ENCODE assay signal across 2 cellular contexts in the genomic region with DNA sequence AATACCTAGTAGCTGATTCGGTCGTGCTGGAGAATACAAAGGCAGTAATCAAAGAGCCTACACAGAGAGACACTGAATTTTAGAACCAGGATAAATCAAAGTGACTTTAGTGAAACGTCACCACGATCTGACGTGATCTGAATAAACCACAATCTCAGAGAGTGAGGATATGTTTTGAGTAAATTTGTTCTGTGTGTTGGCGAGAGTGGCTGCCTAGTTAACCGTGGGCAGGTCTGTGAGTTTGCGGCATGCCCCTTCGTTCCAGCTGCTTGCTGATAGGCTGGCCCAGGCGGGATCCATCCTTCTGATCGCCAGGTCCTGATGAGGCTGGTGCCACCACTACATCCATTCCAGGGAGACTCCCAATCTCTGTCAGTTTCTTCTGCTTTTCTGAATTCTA.
TF ChIP-seq lines count a peak whose summit lies in the region.

No MANE protein-coding gene starts in this region.

TF ChIP-seq in GM23338, 12 proteins besides CTCF, POLR2A, EP300 and RAD21 (continued from another document):
- TF ChIP-seq, protein P1, sequence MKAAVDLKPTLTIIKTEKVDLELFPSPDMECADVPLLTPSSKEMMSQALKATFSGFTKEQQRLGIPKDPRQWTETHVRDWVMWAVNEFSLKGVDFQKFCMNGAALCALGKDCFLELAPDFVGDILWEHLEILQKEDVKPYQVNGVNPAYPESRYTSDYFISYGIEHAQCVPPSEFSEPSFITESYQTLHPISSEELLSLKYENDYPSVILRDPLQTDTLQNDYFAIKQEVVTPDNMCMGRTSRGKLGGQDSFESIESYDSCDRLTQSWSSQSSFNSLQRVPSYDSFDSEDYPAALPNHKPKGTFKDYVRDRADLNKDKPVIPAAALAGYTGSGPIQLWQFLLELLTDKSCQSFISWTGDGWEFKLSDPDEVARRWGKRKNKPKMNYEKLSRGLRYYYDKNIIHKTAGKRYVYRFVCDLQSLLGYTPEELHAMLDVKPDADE (IDR thresholded peaks at IDR 0.05) = no peak
- no peak for TF ChIP-seq POLR2AphosphoS5 (IDR thresholded peaks at IDR 0.05; ENCODE audit: low read depth)

TF ChIP-seq in GM12878, 131 proteins besides CTCF, POLR2A, EP300 and RAD21 (continued from another document and continues in another):
- TF ChIP-seq, protein P2, sequence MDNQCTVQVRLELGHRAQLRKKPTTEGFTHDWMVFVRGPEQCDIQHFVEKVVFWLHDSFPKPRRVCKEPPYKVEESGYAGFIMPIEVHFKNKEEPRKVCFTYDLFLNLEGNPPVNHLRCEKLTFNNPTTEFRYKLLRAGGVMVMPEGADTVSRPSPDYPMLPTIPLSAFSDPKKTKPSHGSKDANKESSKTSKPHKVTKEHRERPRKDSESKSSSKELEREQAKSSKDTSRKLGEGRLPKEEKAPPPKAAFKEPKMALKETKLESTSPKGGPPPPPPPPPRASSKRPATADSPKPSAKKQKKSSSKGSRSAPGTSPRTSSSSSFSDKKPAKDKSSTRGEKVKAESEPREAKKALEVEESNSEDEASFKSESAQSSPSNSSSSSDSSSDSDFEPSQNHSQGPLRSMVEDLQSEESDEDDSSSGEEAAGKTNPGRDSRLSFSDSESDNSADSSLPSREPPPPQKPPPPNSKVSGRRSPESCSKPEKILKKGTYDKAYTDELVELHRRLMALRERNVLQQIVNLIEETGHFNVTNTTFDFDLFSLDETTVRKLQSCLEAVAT (IDR thresholded peaks at IDR 0.05) = peak; percentile 71; the same call in 1 of the 2 replicates
- TF ChIP-seq STAT3 (IDR thresholded peaks at IDR 0.05; ENCODE audit: low read depth, low read length) = no peak
- no peak for TF ChIP-seq NR2C1 (IDR thresholded peaks at IDR 0.05)
- TF ChIP-seq TARDBP (IDR thresholded peaks at IDR 0.05; ENCODE audit: borderline replicate concordance) = no peak
- TF ChIP-seq HDAC6 (IDR thresholded peaks at IDR 0.05; ENCODE audit: unreplicated experiment) = no peak
- TF ChIP-seq KDM1A (IDR thresholded peaks at IDR 0.05; ENCODE audit: borderline replicate concordance) = no peak
- no peak for TF ChIP-seq RAD51 (IDR thresholded peaks at IDR 0.05)
- no peak for TF ChIP-seq ZNF24 (IDR thresholded peaks at IDR 0.05)
- TF ChIP-seq, protein P3, sequence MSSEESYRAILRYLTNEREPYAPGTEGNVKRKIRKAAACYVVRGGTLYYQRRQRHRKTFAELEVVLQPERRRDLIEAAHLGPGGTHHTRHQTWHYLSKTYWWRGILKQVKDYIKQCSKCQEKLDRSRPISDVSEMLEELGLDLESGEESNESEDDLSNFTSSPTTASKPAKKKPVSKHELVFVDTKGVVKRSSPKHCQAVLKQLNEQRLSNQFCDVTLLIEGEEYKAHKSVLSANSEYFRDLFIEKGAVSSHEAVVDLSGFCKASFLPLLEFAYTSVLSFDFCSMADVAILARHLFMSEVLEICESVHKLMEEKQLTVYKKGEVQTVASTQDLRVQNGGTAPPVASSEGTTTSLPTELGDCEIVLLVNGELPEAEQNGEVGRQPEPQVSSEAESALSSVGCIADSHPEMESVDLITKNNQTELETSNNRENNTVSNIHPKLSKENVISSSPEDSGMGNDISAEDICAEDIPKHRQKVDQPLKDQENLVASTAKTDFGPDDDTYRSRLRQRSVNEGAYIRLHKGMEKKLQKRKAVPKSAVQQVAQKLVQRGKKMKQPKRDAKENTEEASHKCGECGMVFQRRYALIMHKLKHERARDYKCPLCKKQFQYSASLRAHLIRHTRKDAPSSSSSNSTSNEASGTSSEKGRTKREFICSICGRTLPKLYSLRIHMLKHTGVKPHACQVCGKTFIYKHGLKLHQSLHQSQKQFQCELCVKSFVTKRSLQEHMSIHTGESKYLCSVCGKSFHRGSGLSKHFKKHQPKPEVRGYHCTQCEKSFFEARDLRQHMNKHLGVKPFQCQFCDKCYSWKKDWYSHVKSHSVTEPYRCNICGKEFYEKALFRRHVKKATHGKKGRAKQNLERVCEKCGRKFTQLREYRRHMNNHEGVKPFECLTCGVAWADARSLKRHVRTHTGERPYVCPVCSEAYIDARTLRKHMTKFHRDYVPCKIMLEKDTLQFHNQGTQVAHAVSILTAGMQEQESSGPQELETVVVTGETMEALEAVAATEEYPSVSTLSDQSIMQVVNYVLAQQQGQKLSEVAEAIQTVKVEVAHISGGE (CRISPR knock-in tag; IDR thresholded peaks at IDR 0.05) = no peak
- TF ChIP-seq SMARCA5 (IDR thresholded peaks at IDR 0.05) = no peak
- TF ChIP-seq, protein P4, sequence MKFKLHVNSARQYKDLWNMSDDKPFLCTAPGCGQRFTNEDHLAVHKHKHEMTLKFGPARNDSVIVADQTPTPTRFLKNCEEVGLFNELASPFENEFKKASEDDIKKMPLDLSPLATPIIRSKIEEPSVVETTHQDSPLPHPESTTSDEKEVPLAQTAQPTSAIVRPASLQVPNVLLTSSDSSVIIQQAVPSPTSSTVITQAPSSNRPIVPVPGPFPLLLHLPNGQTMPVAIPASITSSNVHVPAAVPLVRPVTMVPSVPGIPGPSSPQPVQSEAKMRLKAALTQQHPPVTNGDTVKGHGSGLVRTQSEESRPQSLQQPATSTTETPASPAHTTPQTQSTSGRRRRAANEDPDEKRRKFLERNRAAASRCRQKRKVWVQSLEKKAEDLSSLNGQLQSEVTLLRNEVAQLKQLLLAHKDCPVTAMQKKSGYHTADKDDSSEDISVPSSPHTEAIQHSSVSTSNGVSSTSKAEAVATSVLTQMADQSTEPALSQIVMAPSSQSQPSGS (IDR thresholded peaks at IDR 0.05; ENCODE audit: low read length) = peak; percentile 72
- TF ChIP-seq, protein P5, sequence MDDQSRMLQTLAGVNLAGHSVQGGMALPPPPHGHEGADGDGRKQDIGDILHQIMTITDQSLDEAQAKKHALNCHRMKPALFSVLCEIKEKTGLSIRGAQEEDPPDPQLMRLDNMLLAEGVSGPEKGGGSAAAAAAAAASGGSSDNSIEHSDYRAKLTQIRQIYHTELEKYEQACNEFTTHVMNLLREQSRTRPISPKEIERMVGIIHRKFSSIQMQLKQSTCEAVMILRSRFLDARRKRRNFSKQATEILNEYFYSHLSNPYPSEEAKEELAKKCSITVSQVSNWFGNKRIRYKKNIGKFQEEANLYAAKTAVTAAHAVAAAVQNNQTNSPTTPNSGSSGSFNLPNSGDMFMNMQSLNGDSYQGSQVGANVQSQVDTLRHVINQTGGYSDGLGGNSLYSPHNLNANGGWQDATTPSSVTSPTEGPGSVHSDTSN (IDR thresholded peaks at IDR 0.05; ENCODE audit: insufficient replicate concordance, low read depth, low read length) = no peak
- TF ChIP-seq ATF7 (IDR thresholded peaks at IDR 0.05; ENCODE audit: low read depth) = peak; percentile 79
- TF ChIP-seq CREB1 (IDR thresholded peaks at IDR 0.05; ENCODE audit: low read depth) = peak; percentile 84
- TF ChIP-seq EGR1 (IDR thresholded peaks at IDR 0.05; ENCODE audit: borderline replicate concordance in 1 of 2, low read depth in 2 of 2, low read length in 2 of 2) = no peak
- TF ChIP-seq IKZF2 (IDR thresholded peaks at IDR 0.05) = peak; percentile 43 to 53; a peak in 1 of 4 replicates
- TF ChIP-seq ZNF274 (IDR thresholded peaks at IDR 0.05; ENCODE audit: insufficient read depth, insufficient read length) = no peak
- 0 out of 2 replicates have a peak, but pooled peaks have one; percentile 13 for TF ChIP-seq PAX5 (IDR thresholded peaks at IDR 0.05; ENCODE audit: borderline replicate concordance, low read depth, low read length)
- TF ChIP-seq, protein P6, sequence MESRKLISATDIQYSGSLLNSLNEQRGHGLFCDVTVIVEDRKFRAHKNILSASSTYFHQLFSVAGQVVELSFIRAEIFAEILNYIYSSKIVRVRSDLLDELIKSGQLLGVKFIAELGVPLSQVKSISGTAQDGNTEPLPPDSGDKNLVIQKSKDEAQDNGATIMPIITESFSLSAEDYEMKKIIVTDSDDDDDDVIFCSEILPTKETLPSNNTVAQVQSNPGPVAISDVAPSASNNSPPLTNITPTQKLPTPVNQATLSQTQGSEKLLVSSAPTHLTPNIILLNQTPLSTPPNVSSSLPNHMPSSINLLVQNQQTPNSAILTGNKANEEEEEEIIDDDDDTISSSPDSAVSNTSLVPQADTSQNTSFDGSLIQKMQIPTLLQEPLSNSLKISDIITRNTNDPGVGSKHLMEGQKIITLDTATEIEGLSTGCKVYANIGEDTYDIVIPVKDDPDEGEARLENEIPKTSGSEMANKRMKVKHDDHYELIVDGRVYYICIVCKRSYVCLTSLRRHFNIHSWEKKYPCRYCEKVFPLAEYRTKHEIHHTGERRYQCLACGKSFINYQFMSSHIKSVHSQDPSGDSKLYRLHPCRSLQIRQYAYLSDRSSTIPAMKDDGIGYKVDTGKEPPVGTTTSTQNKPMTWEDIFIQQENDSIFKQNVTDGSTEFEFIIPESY (IDR thresholded peaks at IDR 0.05) = no peak
- TF ChIP-seq, protein P7, sequence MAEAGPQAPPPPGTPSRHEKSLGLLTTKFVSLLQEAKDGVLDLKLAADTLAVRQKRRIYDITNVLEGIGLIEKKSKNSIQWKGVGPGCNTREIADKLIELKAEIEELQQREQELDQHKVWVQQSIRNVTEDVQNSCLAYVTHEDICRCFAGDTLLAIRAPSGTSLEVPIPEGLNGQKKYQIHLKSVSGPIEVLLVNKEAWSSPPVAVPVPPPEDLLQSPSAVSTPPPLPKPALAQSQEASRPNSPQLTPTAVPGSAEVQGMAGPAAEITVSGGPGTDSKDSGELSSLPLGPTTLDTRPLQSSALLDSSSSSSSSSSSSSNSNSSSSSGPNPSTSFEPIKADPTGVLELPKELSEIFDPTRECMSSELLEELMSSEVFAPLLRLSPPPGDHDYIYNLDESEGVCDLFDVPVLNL (IDR thresholded peaks at IDR 0.05; ENCODE audit: low read depth, low read length) = no peak
- no peak for TF ChIP-seq KLF5 (IDR thresholded peaks at IDR 0.05; ENCODE audit: partially characterized antibody)
- no peak for TF ChIP-seq SIN3A (IDR thresholded peaks at IDR 0.05; ENCODE audit: low read depth, low read length)
- TF ChIP-seq CBFB (IDR thresholded peaks at IDR 0.05; ENCODE audit: low read depth) = peak; percentile 78
- TF ChIP-seq JUND (IDR thresholded peaks at IDR 0.05; ENCODE audit: low read depth, low read length) = no peak
- no peak for TF ChIP-seq TCF7 (IDR thresholded peaks at IDR 0.05; ENCODE audit: borderline replicate concordance)
- peak; percentile 85 for TF ChIP-seq DPF2 (IDR thresholded peaks at IDR 0.05)
- no peak for TF ChIP-seq NBN (IDR thresholded peaks at IDR 0.05)
- no peak for TF ChIP-seq SMAD5 (IDR thresholded peaks at IDR 0.05; ENCODE audit: low read depth)
- no peak for TF ChIP-seq ZBED1 (IDR thresholded peaks at IDR 0.05; ENCODE audit: borderline replicate concordance)
- TF ChIP-seq NFXL1 (IDR thresholded peaks at IDR 0.05; ENCODE audit: borderline replicate concordance) = no peak
- TF ChIP-seq, protein P8, sequence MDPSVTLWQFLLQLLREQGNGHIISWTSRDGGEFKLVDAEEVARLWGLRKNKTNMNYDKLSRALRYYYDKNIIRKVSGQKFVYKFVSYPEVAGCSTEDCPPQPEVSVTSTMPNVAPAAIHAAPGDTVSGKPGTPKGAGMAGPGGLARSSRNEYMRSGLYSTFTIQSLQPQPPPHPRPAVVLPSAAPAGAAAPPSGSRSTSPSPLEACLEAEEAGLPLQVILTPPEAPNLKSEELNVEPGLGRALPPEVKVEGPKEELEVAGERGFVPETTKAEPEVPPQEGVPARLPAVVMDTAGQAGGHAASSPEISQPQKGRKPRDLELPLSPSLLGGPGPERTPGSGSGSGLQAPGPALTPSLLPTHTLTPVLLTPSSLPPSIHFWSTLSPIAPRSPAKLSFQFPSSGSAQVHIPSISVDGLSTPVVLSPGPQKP (IDR thresholded peaks at IDR 0.05; ENCODE audit: low read depth, low read length) = no peak
- TF ChIP-seq PML (IDR thresholded peaks at IDR 0.05; ENCODE audit: low read length) = no peak
- no peak for TF ChIP-seq TAF1 (IDR thresholded peaks at IDR 0.05; ENCODE audit: borderline replicate concordance, low read depth, low read length)
- no peak for TF ChIP-seq ESRRA (IDR thresholded peaks at IDR 0.05; ENCODE audit: low read length)
- TF ChIP-seq CBX3 (IDR thresholded peaks at IDR 0.05; ENCODE audit: borderline replicate concordance, low read depth) = no peak
- TF ChIP-seq YBX1 (IDR thresholded peaks at IDR 0.05) = no peak
- TF ChIP-seq SREBF2 (IDR thresholded peaks at IDR 0.05; ENCODE audit: low read length) = no peak
- TF ChIP-seq HDGF (IDR thresholded peaks at IDR 0.05) = 0 out of 2 replicates have a peak, but pooled peaks have one; percentile 23
- TF ChIP-seq IRF4 (IDR thresholded peaks at IDR 0.05; ENCODE audit: low read depth, low read length) = peak; percentile 65; the same call in 1 of the 2 replicates
- TF ChIP-seq ZNF217 (IDR thresholded peaks at IDR 0.05) = no peak
- TF ChIP-seq, protein P9, sequence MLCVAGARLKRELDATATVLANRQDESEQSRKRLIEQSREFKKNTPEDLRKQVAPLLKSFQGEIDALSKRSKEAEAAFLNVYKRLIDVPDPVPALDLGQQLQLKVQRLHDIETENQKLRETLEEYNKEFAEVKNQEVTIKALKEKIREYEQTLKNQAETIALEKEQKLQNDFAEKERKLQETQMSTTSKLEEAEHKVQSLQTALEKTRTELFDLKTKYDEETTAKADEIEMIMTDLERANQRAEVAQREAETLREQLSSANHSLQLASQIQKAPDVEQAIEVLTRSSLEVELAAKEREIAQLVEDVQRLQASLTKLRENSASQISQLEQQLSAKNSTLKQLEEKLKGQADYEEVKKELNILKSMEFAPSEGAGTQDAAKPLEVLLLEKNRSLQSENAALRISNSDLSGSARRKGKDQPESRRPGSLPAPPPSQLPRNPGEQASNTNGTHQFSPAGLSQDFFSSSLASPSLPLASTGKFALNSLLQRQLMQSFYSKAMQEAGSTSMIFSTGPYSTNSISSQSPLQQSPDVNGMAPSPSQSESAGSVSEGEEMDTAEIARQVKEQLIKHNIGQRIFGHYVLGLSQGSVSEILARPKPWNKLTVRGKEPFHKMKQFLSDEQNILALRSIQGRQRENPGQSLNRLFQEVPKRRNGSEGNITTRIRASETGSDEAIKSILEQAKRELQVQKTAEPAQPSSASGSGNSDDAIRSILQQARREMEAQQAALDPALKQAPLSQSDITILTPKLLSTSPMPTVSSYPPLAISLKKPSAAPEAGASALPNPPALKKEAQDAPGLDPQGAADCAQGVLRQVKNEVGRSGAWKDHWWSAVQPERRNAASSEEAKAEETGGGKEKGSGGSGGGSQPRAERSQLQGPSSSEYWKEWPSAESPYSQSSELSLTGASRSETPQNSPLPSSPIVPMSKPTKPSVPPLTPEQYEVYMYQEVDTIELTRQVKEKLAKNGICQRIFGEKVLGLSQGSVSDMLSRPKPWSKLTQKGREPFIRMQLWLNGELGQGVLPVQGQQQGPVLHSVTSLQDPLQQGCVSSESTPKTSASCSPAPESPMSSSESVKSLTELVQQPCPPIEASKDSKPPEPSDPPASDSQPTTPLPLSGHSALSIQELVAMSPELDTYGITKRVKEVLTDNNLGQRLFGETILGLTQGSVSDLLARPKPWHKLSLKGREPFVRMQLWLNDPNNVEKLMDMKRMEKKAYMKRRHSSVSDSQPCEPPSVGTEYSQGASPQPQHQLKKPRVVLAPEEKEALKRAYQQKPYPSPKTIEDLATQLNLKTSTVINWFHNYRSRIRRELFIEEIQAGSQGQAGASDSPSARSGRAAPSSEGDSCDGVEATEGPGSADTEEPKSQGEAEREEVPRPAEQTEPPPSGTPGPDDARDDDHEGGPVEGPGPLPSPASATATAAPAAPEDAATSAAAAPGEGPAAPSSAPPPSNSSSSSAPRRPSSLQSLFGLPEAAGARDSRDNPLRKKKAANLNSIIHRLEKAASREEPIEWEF (IDR thresholded peaks at IDR 0.05; ENCODE audit: insufficient replicate concordance, low read depth, low read length) = no peak
